ENCODE assay signal across 14 cellular contexts in genomic region chr15:59035157-59035556, GRCh38. TPM values are rescaled to one million over a fixed set of nuclear protein-coding genes. Genes with fewer than 3 reads are reported as not detected.
DNase-seq lines count a peak whose midpoint lies in the region; ATAC-seq and TF ChIP-seq lines count a peak whose summit lies in the region.
"Had no signal": no experiment of that assay in that cellular context is flagged by ENCODE, and none has a peak within 500 bp of the region (broad histone marks: within the 10 kb centered on the region; RNA-seq: fewer than 3 reads in every experiment).

No MANE protein-coding gene starts in this region.

- H3K4me3 ChIP-seq in neutrophil (ENCODE audit: low read depth in 1 of 2, low read length in 1 of 2) (no peak overlapping the region), OCI-LY7 (ENCODE audit: low read depth, low read length, poor library complexity, severe bottlenecking) (no peak overlapping the region)
- H3K4me3 ChIP-seq: HAP-1 had no signal

- BruUV-seq in OCI-LY7 (replicated peaks; lab: Mats Ljungman, UMichigan) = no TSS peak

- H3K27ac Mint-ChIP-seq in CD14-positive monocyte = peak overlapping the region in 5 of 7 donors; percentile 12 to 77 (median 45)

- TF ChIP-seq CTCF in CD14-positive monocyte (IDR thresholded peaks at IDR 0.05) (no peak), neutrophil (IDR thresholded peaks at IDR 0.05) (no peak), OCI-LY7 (conservative IDR thresholded peaks at IDR 0.05; ENCODE audit: low read length) (no peak)

- intact Hi-C loops in CD14-positive monocyte (cut with micrococcal nuclease) (loop anchor here in 1 of 2 donors (10.0 kb wide), 1 partner anchor 50 kb away; the partner anchor contains the start of gene RNF111), OCI-LY7 (cut with micrococcal nuclease; ENCODE audit: unreplicated experiment) (no loop called here)

- no peaks in the 10 kb centered on the region for H4K20me1 ChIP-seq in OCI-LY7 (ENCODE audit: insufficient read depth, low read length)

- peaks cover 51 to 69% of the 10 kb centered on the region in 2 donors for H3K36me3 Mint-ChIP-seq in CD14-positive monocyte

- CTCF ChIA-PET in OCI-LY7 (lab: Charles Lee; ENCODE audit: unreplicated experiment) = no interaction called here

- no peaks in the 10 kb centered on the region for H3K27me3 ChIP-seq in neutrophil

- H3K9me3 Mint-ChIP-seq in CD14-positive monocyte = no peaks in the 10 kb centered on the region

- H3K4me3 Mint-ChIP-seq in CD14-positive monocyte = no peak overlapping the region
- H3K4me3 Mint-ChIP-seq: CD8-positive, alpha-beta memory T cell had no signal

- H2AFZ ChIP-seq in OCI-LY7 (ENCODE audit: low read length) = no peak overlapping the region

- DNase-seq in CD14-positive monocyte (ENCODE audit: low spot score) (no peak), NCI-H526 treated with DMSO at 0.1 percent for 48 hours (lab: John Stamatoyannopoulos, UW) (peak; percentile 47), left lobe of liver (ENCODE audit: low spot score) (no peak), OCI-LY7 (ENCODE audit: low spot score) (no peak)
- no peak for DNase-seq in stimulated activated CD4-positive, alpha-beta T cell treated with anti-CD3 and anti-CD28 coated beads, Interleukin-12 subunit alpha, Interleukin-12 subunit beta, amount 100 ng/mL, for 4 hours
- DNase-seq: ACHN; C1 segment of cervical spinal cord; Caco-2; CD8-positive, alpha-beta memory T cell; DND-41; GDM1 had no signal

- peak overlapping the region; percentile 2 for H3K27ac ChIP-seq in neutrophil
- no peak overlapping the region for H3K27ac ChIP-seq in OCI-LY7 (ENCODE audit: low read depth, low read length, poor library complexity, severe bottlenecking)

- peak; percentile 44 for ATAC-seq in left lobe of liver
- no peak for ATAC-seq in GM21825 (IDR thresholded peaks at IDR 0.05; ENCODE audit: unreplicated experiment)

- POLR2A ChIA-PET in OCI-LY7 (lab: Charles Lee) = no interaction called here

- H3K27me3 Mint-ChIP-seq in CD14-positive monocyte (ENCODE audit: low read depth in 3 of 3) = no peaks in the 10 kb centered on the region
- H3K27me3 Mint-ChIP-seq: CD8-positive, alpha-beta memory T cell had no signal

- peaks cover 31% of the 10 kb centered on the region for H3K4me1 Mint-ChIP-seq in CD14-positive monocyte

- no peaks in the 10 kb centered on the region for H3K9me2 ChIP-seq in OCI-LY7 (ENCODE audit: insufficient read depth, low read length)

- peaks cover 87% of the 10 kb centered on the region for H3K79me2 ChIP-seq in OCI-LY7 (ENCODE audit: insufficient read depth, low read depth, low read length)

- H3K9me3 ChIP-seq in neutrophil (no peaks in the 10 kb centered on the region), OCI-LY7 (ENCODE audit: low read length) (peaks cover 33% of the 10 kb centered on the region; the same call in 1 of the 2 replicates)
- H3K9me3 ChIP-seq: HAP-1 had no signal

- H3K36me3 ChIP-seq in neutrophil (peaks cover 47% of the 10 kb centered on the region), OCI-LY7 (ENCODE audit: insufficient read depth, low read length) (peaks cover 91% of the 10 kb centered on the region)

- peaks cover 8 to 10% of the 10 kb centered on the region in 2 experiments for H3K4me1 ChIP-seq in neutrophil (ENCODE audit: control insufficient read depth in 1 of 2, insufficient read depth in 1 of 2, low read depth in 1 of 2, low read length in 1 of 2)
- no peaks in the 10 kb centered on the region for H3K4me1 ChIP-seq in OCI-LY7 (ENCODE audit: insufficient read depth, low read length, poor library complexity, severe bottlenecking)
- H3K4me1 ChIP-seq: HAP-1 had no signal

- H3K4me2 ChIP-seq in OCI-LY7 (ENCODE audit: low read length) = no peak overlapping the region

RNA-seq across cellular contexts. Expression of gene RNF111, which starts 47.7 kb away (rescaled TPM):
- 10 to 100 TPM; 10.2 to 18.2 TPM for polyA plus RNA-seq in CD14-positive monocyte
- 15.5 TPM for total RNA-seq in left lobe of liver
- total RNA-seq in OCI-LY7 (2014; rRNA removed; shearing (Covaris generic)) = 19.2 and 20.4 TPM in 2 replicates
- 41.6 and 42.7 TPM in 2 replicates for total RNA-seq in OCI-LY7 (2022)
